In the genomic region with DNA sequence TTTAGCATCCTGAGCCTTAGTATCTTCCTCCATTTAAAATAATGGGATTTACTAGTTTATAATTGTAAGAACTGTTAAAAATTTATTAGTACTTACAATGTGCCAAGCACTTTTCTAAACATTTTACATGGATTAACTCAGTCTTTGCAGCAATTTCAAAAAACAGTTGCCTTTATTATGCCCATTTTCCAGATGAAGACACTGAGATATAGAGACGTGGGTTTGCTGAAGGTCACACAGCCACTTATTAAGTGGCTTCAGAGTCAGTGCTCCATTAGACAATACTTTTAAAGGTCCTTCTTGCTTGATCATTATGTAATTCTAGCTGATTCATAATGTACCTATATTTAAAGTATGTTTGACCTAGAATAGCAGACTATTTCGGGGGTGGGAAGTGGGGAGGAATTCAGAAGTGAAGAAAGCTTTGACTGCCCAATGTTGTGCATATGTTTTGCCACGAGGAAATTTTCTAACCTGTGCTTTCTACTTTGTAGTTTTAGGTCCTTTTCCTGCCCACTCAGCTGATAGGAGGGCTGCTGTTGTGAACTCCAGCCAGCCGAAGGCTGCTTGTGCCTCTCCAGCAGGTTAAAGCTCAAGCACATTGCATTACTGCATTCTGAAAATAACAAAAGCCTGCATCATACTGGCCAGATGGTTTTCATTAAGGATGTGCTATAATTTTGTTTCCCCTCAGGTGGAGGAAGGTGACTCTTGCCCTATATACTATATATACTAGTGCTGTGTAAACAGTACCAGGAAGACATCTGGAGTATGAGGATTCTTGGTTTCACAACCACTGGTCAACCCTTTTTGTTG, we compare ENCODE assay signal across 1 cellular context.
A peak's percentile ranks its signal among the peaks of the same experiment; 100 is the strongest.
TF ChIP-seq lines count a peak whose summit lies in the region.

No MANE protein-coding gene starts in this region.

TF ChIP-seq in HepG2, 621 proteins besides CTCF, POLR2A, EP300 and RAD21:
- no peak for TF ChIP-seq ZNF768 (CRISPR knock-in tag; IDR thresholded peaks at IDR 0.05)
- TF ChIP-seq, protein P1, sequence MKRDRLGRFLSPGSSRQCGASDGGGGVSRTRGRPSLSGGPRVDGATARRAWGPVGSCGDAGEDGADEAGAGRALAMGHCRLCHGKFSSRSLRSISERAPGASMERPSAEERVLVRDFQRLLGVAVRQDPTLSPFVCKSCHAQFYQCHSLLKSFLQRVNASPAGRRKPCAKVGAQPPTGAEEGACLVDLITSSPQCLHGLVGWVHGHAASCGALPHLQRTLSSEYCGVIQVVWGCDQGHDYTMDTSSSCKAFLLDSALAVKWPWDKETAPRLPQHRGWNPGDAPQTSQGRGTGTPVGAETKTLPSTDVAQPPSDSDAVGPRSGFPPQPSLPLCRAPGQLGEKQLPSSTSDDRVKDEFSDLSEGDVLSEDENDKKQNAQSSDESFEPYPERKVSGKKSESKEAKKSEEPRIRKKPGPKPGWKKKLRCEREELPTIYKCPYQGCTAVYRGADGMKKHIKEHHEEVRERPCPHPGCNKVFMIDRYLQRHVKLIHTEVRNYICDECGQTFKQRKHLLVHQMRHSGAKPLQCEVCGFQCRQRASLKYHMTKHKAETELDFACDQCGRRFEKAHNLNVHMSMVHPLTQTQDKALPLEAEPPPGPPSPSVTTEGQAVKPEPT (CRISPR knock-in tag; IDR thresholded peaks at IDR 0.05; ENCODE audit: low read depth), result no peak
- peak; percentile 82 for TF ChIP-seq ZNF629 (CRISPR knock-in tag; conservative IDR thresholded peaks at IDR 0.05)
- no peak for TF ChIP-seq ZNF180 (CRISPR knock-in tag; IDR thresholded peaks at IDR 0.05; ENCODE audit: borderline replicate concordance, low read depth)
- TF ChIP-seq FLYWCH1 (CRISPR knock-in tag; IDR thresholded peaks at IDR 0.05), result no peak
- TF ChIP-seq ZFYVE20 (CRISPR knock-in tag; IDR thresholded peaks at IDR 0.05; ENCODE audit: borderline replicate concordance, low read depth), result no peak
- no peak for TF ChIP-seq ZNF563 (CRISPR knock-in tag; IDR thresholded peaks at IDR 0.05)
- no peak for TF ChIP-seq ZEB1 (IDR thresholded peaks at IDR 0.05; ENCODE audit: insufficient replicate concordance, low read depth)
- no peak for TF ChIP-seq ZNF878 (CRISPR knock-in tag; IDR thresholded peaks at IDR 0.05)
